Comparison of ENCODE assay signal across 1 cellular context in genomic region chr17:40647549-40648325, GRCh38.
TF ChIP-seq lines count a peak whose summit lies in the region.

Gene SMARCE1, minus strand, starts transcription at chr17:40647818. Its CDS starts 2,016 bp downstream, at chr17:40645802.

TF ChIP-seq in K562, 482 proteins besides CTCF, POLR2A, EP300 and RAD21 (continued from another document and continues in another):
- no peak for TF ChIP-seq ZNF407 (IDR thresholded peaks at IDR 0.05; ENCODE audit: low read depth)
- 0 out of 2 replicates have a peak, but pooled peaks have one; percentile 17 for TF ChIP-seq SPI1 (IDR thresholded peaks at IDR 0.05; ENCODE audit: borderline replicate concordance, low read depth, low read length)
- no peak for TF ChIP-seq HMG20B (CRISPR knock-in tag; IDR thresholded peaks at IDR 0.05)
- no peak for TF ChIP-seq ELF2 (CRISPR knock-in tag; IDR thresholded peaks at IDR 0.05)
- TF ChIP-seq THAP7 (CRISPR knock-in tag; IDR thresholded peaks at IDR 0.05): 0 out of 2 replicates have a peak, but pooled peaks have one; percentile 13
- no peak for TF ChIP-seq TBL1XR1 (IDR thresholded peaks at IDR 0.05; ENCODE audit: low read length in 2 of 2)
- no peak for TF ChIP-seq ZNF79 (CRISPR knock-in tag; IDR thresholded peaks at IDR 0.05; ENCODE audit: low read depth)
- TF ChIP-seq HIVEP1 (CRISPR knock-in tag; IDR thresholded peaks at IDR 0.05): no peak
- peak; percentile 48 for TF ChIP-seq POLR2B (IDR thresholded peaks at IDR 0.05; ENCODE audit: low read depth, partially characterized antibody)
- no peak for TF ChIP-seq ZNF655 (CRISPR knock-in tag; IDR thresholded peaks at IDR 0.05)
- TF ChIP-seq ZNF764 (CRISPR knock-in tag; IDR thresholded peaks at IDR 0.05; ENCODE audit: low read depth): no peak
- TF ChIP-seq POLR3G (IDR thresholded peaks at IDR 0.05; ENCODE audit: extremely low read depth, insufficient read length, insufficient replicate concordance): no peak
- no peak for TF ChIP-seq NR2F6 (CRISPR knock-in tag; IDR thresholded peaks at IDR 0.05)
- no peak for TF ChIP-seq ZNF785 (CRISPR knock-in tag; IDR thresholded peaks at IDR 0.05)
- no peak for TF ChIP-seq EWSR1 (IDR thresholded peaks at IDR 0.05; ENCODE audit: borderline replicate concordance, low read depth, partially characterized antibody)
- peak; percentile 66; the same call in 1 of the 2 replicates for TF ChIP-seq ZNF511 (CRISPR knock-in tag; IDR thresholded peaks at IDR 0.05)
- TF ChIP-seq MNT (conservative IDR thresholded peaks at IDR 0.05): peak; percentile 50 to 77; a peak in 3 of 4 replicates
- peak; percentile 81 for TF ChIP-seq SUPT5H (IDR thresholded peaks at IDR 0.05)
- TF ChIP-seq AFF4 (CRISPR knock-in tag; IDR thresholded peaks at IDR 0.05): peak; percentile 38; the same call in 1 of the 2 replicates
- no peak for TF ChIP-seq TEAD2 (tag; IDR thresholded peaks at IDR 0.05)
- no peak for TF ChIP-seq CTCFL (IDR thresholded peaks at IDR 0.05; ENCODE audit: borderline replicate concordance, insufficient read depth, low read depth, low read length, poor library complexity, severe bottlenecking)
- TF ChIP-seq ZBTB11 (CRISPR knock-in tag; IDR thresholded peaks at IDR 0.05): peak in 1 of 3 experiments; percentile 50; a peak in 1 of 6 replicates
- no peak for TF ChIP-seq NCOA2 (IDR thresholded peaks at IDR 0.05; ENCODE audit: partially characterized antibody in 2 of 2)
- peak; percentile 88 for TF ChIP-seq DIDO1 (tag; IDR thresholded peaks at IDR 0.05; ENCODE audit: low read depth)
- TF ChIP-seq CXXC5 (CRISPR knock-in tag; IDR thresholded peaks at IDR 0.05): peak; percentile 87
- no peak for TF ChIP-seq TFAM (CRISPR knock-in tag; conservative IDR thresholded peaks at IDR 0.05)
- TF ChIP-seq MCM3 (IDR thresholded peaks at IDR 0.05): no peak
- TF ChIP-seq SIX5 (IDR thresholded peaks at IDR 0.05; ENCODE audit: borderline replicate concordance in 1 of 2, insufficient read depth in 1 of 2, low read depth in 1 of 2, low read length in 2 of 2): no peak
- no peak for TF ChIP-seq NR4A1 (CRISPR knock-in tag; IDR thresholded peaks at IDR 0.05)
- TF ChIP-seq NR4A1 (tag; IDR thresholded peaks at IDR 0.05): no peak
- TF ChIP-seq DEAF1 (CRISPR knock-in tag; IDR thresholded peaks at IDR 0.05): peak; percentile 95
